ENCODE assay signal across 37 cellular contexts in the genomic region with DNA sequence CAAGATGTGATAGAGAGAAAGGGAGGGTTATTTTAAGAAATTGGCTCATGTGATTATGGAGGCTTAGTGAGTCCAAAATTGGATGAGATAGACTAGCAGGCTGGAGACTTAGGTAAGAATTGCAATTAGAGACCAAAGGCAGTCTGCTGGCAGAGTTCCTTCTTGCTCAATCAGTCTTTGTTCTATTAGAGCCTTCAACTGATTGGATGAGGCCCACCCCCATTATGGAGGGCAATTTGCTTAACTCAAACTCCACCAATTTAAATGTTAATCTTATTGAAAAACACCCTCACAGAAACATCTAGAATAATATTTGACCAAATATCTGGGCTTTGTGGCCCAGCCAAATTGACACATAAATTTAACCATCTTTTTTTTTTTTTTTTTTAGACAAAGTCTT. TPM values are rescaled to one million over a fixed set of nuclear protein-coding genes. Genes with fewer than 3 reads are reported as not detected.
"Had no signal": no experiment of that assay in that cellular context is flagged by ENCODE, and none has a peak within 500 bp of the region (broad histone marks: within the 10 kb centered on the region; RNA-seq: fewer than 3 reads in every experiment).

No MANE protein-coding gene starts in this region.

- H3K9me3 ChIP-seq: ascending aorta had no signal

- H3K27me3 ChIP-seq: ascending aorta, cardiac muscle cell had no signal

- H3K4me3 Mint-ChIP-seq: activated B cell treated with CpG ODN at 0.5 μM for 24 hours; activated CD4-positive, alpha-beta memory T cell treated with anti-CD3 and anti-CD28 coated beads for 36 hours; activated CD4-positive, alpha-beta T cell treated with anti-CD3 and anti-CD28 coated beads, Interleukin-2, amount 10 ng/mL, durations not matched to agents 24 days and 14 days; activated CD8-positive, alpha-beta T cell treated with anti-CD3 and anti-CD28 coated beads for 36 hours; activated naive CD4-positive, alpha-beta T cell treated with anti-CD3 and anti-CD28 coated beads, Interleukin-2, amount 10 ng/mL, durations not matched to agents 7 days and 5 days; activated naive CD4-positive, alpha-beta T cell treated with anti-CD3 and anti-CD28 coated beads, Interleukin-2, amount 50 U/mL, for 24 hours; activated naive CD8-positive, alpha-beta T cell; activated naive CD8-positive, alpha-beta T cell treated with anti-CD3 and anti-CD28 coated beads, Interleukin-2, amount 10 ng/mL, durations not matched to agents 7 days and 5 days; activated naive CD8-positive, alpha-beta T cell treated with anti-CD3 and anti-CD28 coated beads, Interleukin-2, amount 50 U/mL, for 24 hours; activated T-cell treated with anti-CD3 and anti-CD28 coated beads, Interleukin-2, amount 50 U/mL, for 24 hours; brain; central memory CD8-positive, alpha-beta T cell; T-helper 1 cell treated with Interleukin-12 subunit alpha and Interleukin-12 subunit beta and Interleukin-4 antibody, amounts not matched to agents 30 μg/mL and 1 μg/mL, for 36 hours; T-helper 2 cell treated with Interferon-gamma antibody and Interleukin-4, amounts not matched to agents 5 μg/mL and 100 μg/mL, for 36 hours had no signal

- H3K36me3 ChIP-seq: ascending aorta, cardiac muscle cell had no signal

- DNase-seq: activated B cell treated with CpG ODN at 0.5 μM for 24 hours; activated CD4-positive, alpha-beta memory T cell treated with anti-CD3 and anti-CD28 coated beads for 36 hours; activated CD4-positive, alpha-beta T cell treated with anti-CD3 and anti-CD28 coated beads for 4 hours; activated CD4-positive, alpha-beta T cell treated with anti-CD3 and anti-CD28 coated beads, Interleukin-2, amount 10 ng/mL, durations not matched to agents 24 days and 14 days; activated CD4-positive, alpha-beta T cell treated with anti-CD3 and anti-CD28 coated beads, Interleukin-2, amount 50 U/mL, for 1 hour; activated CD4-positive, alpha-beta T cell treated with anti-CD3 and anti-CD28 coated beads, Interleukin-2, amount 50 U/mL, for 4 hours; activated CD4-positive, CD25-positive, alpha-beta regulatory T cell treated with anti-CD3 and anti-CD28 coated beads, Interleukin-2, amount 50 U/mL, for 72 hours; activated CD8-positive, alpha-beta memory T cell treated with anti-CD3 and anti-CD28 coated beads, Interleukin-2, amount 50 U/mL, for 48 hours; activated CD8-positive, alpha-beta T cell treated with anti-CD3 and anti-CD28 coated beads for 36 hours; activated effector memory CD4-positive, alpha-beta T cell treated with Interleukin-2 at 50 U/mL for 16 hours; activated gamma-delta T cell; activated naive CD4-positive, alpha-beta T cell treated with anti-CD3 and anti-CD28 coated beads, Interleukin-2, amount 10 ng/mL, durations not matched to agents 7 days and 5 days; activated naive CD4-positive, alpha-beta T cell treated with Interleukin-2 at 50 U/mL for 16 hours; activated naive CD8-positive, alpha-beta T cell treated with anti-CD3 and anti-CD28 coated beads, Interleukin-2, amount 10 ng/mL, durations not matched to agents 7 days and 5 days; activated naive CD8-positive, alpha-beta T cell treated with anti-CD3 and anti-CD28 coated beads, Interleukin-2, amount 50 U/mL, for 24 hours; activated T-cell treated with anti-CD3 and anti-CD28 coated beads, Interleukin-2, amount 50 U/mL, for 24 hours; activated T-cell treated with anti-CD3 and anti-CD28 coated beads, Interleukin-2, amount 50 U/mL, for 48 hours; amygdala; anterior cingulate cortex; caudate nucleus; cerebellar nuclear complex; T-helper 2 cell; T-helper 9 cell had no signal

- H3K4me3 ChIP-seq: ascending aorta, cardiac muscle cell had no signal

- H3K4me1 Mint-ChIP-seq: activated B cell treated with CpG ODN at 0.5 μM for 24 hours; activated CD4-positive, alpha-beta T cell treated with anti-CD3 and anti-CD28 coated beads, Interleukin-2, amount 10 ng/mL, durations not matched to agents 24 days and 14 days; activated naive CD4-positive, alpha-beta T cell treated with anti-CD3 and anti-CD28 coated beads, Interleukin-2, amount 10 ng/mL, durations not matched to agents 7 days and 5 days; activated naive CD4-positive, alpha-beta T cell treated with anti-CD3 and anti-CD28 coated beads, Interleukin-2, amount 50 U/mL, for 24 hours; activated naive CD8-positive, alpha-beta T cell treated with anti-CD3 and anti-CD28 coated beads, Interleukin-2, amount 50 U/mL, for 24 hours; brain; central memory CD8-positive, alpha-beta T cell had no signal

- H3K27ac Mint-ChIP-seq: activated B cell treated with CpG ODN at 0.5 μM for 24 hours; activated CD4-positive, alpha-beta memory T cell treated with anti-CD3 and anti-CD28 coated beads for 36 hours; activated CD4-positive, alpha-beta T cell treated with anti-CD3 and anti-CD28 coated beads, Interleukin-2, amount 10 ng/mL, durations not matched to agents 24 days and 14 days; activated CD8-positive, alpha-beta T cell treated with anti-CD3 and anti-CD28 coated beads for 36 hours; activated naive CD4-positive, alpha-beta T cell treated with anti-CD3 and anti-CD28 coated beads, Interleukin-2, amount 10 ng/mL, durations not matched to agents 7 days and 5 days; activated naive CD4-positive, alpha-beta T cell treated with anti-CD3 and anti-CD28 coated beads, Interleukin-2, amount 50 U/mL, for 24 hours; activated naive CD8-positive, alpha-beta T cell; activated naive CD8-positive, alpha-beta T cell treated with anti-CD3 and anti-CD28 coated beads, Interleukin-2, amount 10 ng/mL, durations not matched to agents 7 days and 5 days; activated naive CD8-positive, alpha-beta T cell treated with anti-CD3 and anti-CD28 coated beads, Interleukin-2, amount 50 U/mL, for 24 hours; activated T-cell treated with anti-CD3 and anti-CD28 coated beads, Interleukin-2, amount 50 U/mL, for 24 hours; activated T-helper 2 cell treated with anti-CD3 and anti-CD28 coated beads, Interferon-gamma antibody, Interleukin-2, Interleukin-4, amounts not matched to agents 10 μg/mL and 5 μg/mL and 100 μg/mL, durations not matched to agents 14 hours and 24 hours and 36 hours; brain; T-helper 1 cell treated with Interleukin-12 subunit alpha and Interleukin-12 subunit beta and Interleukin-4 antibody, amounts not matched to agents 30 μg/mL and 1 μg/mL, for 36 hours; T-helper 2 cell treated with Interferon-gamma antibody and Interleukin-4, amounts not matched to agents 5 μg/mL and 100 μg/mL, for 36 hours had no signal

- ATAC-seq: activated CD8-positive, alpha-beta T cell treated with anti-CD3 and anti-CD28 coated beads for 36 hours; activated naive CD8-positive, alpha-beta T cell treated with anti-CD3 and anti-CD28 coated beads, Interleukin-2, amount 50 U/mL, for 24 hours had no signal

- H3K4me1 ChIP-seq: ascending aorta had no signal

- H3K27ac ChIP-seq: ascending aorta, cardiac muscle cell, VCaP had no signal

- H3K9me3 Mint-ChIP-seq: activated B cell treated with CpG ODN at 0.5 μM for 24 hours; activated CD4-positive, alpha-beta memory T cell treated with anti-CD3 and anti-CD28 coated beads for 36 hours; activated CD4-positive, alpha-beta T cell treated with anti-CD3 and anti-CD28 coated beads, Interleukin-2, amount 10 ng/mL, durations not matched to agents 24 days and 14 days; activated CD8-positive, alpha-beta T cell treated with anti-CD3 and anti-CD28 coated beads for 36 hours; activated naive CD4-positive, alpha-beta T cell treated with anti-CD3 and anti-CD28 coated beads, Interleukin-2, amount 10 ng/mL, durations not matched to agents 7 days and 5 days; activated naive CD4-positive, alpha-beta T cell treated with anti-CD3 and anti-CD28 coated beads, Interleukin-2, amount 50 U/mL, for 24 hours; activated naive CD8-positive, alpha-beta T cell treated with anti-CD3 and anti-CD28 coated beads, Interleukin-2, amount 10 ng/mL, durations not matched to agents 7 days and 5 days; activated naive CD8-positive, alpha-beta T cell treated with anti-CD3 and anti-CD28 coated beads, Interleukin-2, amount 50 U/mL, for 24 hours; activated T-cell treated with anti-CD3 and anti-CD28 coated beads, Interleukin-2, amount 50 U/mL, for 24 hours; activated T-helper 2 cell treated with anti-CD3 and anti-CD28 coated beads, Interferon-gamma antibody, Interleukin-2, Interleukin-4, amounts not matched to agents 10 μg/mL and 5 μg/mL and 100 μg/mL, durations not matched to agents 14 hours and 24 hours and 36 hours; central memory CD8-positive, alpha-beta T cell; T-helper 1 cell treated with Interleukin-12 subunit alpha and Interleukin-12 subunit beta and Interleukin-4 antibody, amounts not matched to agents 30 μg/mL and 1 μg/mL, for 36 hours; T-helper 2 cell treated with Interferon-gamma antibody and Interleukin-4, amounts not matched to agents 5 μg/mL and 100 μg/mL, for 36 hours had no signal

- H3K36me3 Mint-ChIP-seq: activated CD4-positive, alpha-beta memory T cell treated with anti-CD3 and anti-CD28 coated beads for 36 hours; activated naive CD4-positive, alpha-beta T cell treated with anti-CD3 and anti-CD28 coated beads, Interleukin-2, amount 10 ng/mL, durations not matched to agents 7 days and 5 days; activated naive CD4-positive, alpha-beta T cell treated with anti-CD3 and anti-CD28 coated beads, Interleukin-2, amount 50 U/mL, for 24 hours; activated naive CD8-positive, alpha-beta T cell; activated naive CD8-positive, alpha-beta T cell treated with anti-CD3 and anti-CD28 coated beads, Interleukin-2, amount 10 ng/mL, durations not matched to agents 7 days and 5 days; brain had no signal

RNA-seq across cellular contexts. Expression of a gene that starts 23.9 kb away (rescaled TPM):
- total RNA-seq: activated B cell treated with CpG ODN at 0.5 μM for 24 hours; activated CD4-positive, alpha-beta memory T cell treated with anti-CD3 and anti-CD28 coated beads for 36 hours; activated CD4-positive, alpha-beta T cell treated with anti-CD3 and anti-CD28 coated beads, Interleukin-2, amount 10 ng/mL, durations not matched to agents 24 days and 14 days; activated CD8-positive, alpha-beta memory T cell treated with anti-CD3 and anti-CD28 coated beads for 36 hours; activated CD8-positive, alpha-beta T cell treated with anti-CD3 and anti-CD28 coated beads for 36 hours; activated naive CD8-positive, alpha-beta T cell treated with anti-CD3 and anti-CD28 coated beads, Interleukin-2, amount 10 ng/mL, durations not matched to agents 7 days and 5 days; activated T-helper 2 cell treated with anti-CD3 and anti-CD28 coated beads, Interferon-gamma antibody, Interleukin-2, Interleukin-4, amounts not matched to agents 10 μg/mL and 5 μg/mL and 100 μg/mL, durations not matched to agents 14 hours and 24 hours and 36 hours; ascending aorta; bronchial epithelial cell; cardiac muscle cell; chondrocyte had no signal
- polyA plus RNA-seq: adipose tissue, cardiac muscle cell had no signal
